Comparison of ENCODE assay signal across 20 cellular contexts in the genomic region with DNA sequence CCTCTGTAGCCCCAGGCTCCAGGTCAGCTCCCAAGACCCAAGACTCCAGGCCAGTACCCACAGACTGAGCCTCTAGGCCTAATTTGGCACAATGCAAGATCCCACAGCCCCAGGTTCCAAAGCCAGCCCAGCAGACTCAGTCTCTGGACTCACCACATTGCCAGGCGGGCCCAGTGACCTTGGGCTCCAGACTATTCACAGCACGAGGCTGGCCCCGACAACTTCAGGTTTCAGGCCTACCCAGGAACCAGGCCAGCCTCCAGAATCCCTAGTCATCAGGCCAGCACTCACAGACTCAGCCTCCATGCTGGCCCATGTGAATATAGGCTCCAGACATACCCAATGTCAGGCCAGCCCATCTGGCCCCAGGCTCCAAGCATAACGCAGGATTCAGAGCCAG.
DNase-seq lines count a peak whose midpoint lies in the region; ATAC-seq, FAIRE-seq and TF ChIP-seq lines count a peak whose summit lies in the region.
"Had no signal": no experiment of that assay in that cellular context is flagged by ENCODE, and none has a peak within 500 bp of the region (broad histone marks: within the 10 kb centered on the region; RNA-seq: fewer than 3 reads in every experiment).

No MANE protein-coding gene starts in this region.

- peaks cover 46% of the 10 kb centered on the region for H3K9me3 Mint-ChIP-seq in nephron progenitor cell

- peaks cover 66% of the 10 kb centered on the region for H3K36me3 Mint-ChIP-seq in nephron progenitor cell (ENCODE audit: low read depth)

- 0 out of 4 replicates have a peak overlapping the region, but pooled peaks of 1 of the 2 experiments have one; percentile 59 for H4K8ac ChIP-seq in IMR-90 (ENCODE audit: low read depth in 2 of 2, low read length in 2 of 2)

- H2BK5ac ChIP-seq in IMR-90 (ENCODE audit: low read depth, low read length, poor library complexity, severe bottlenecking) = no peak overlapping the region

- H3K4me1 ChIP-seq in IMR-90 (ENCODE audit: control insufficient read depth, insufficient read depth, low read length) (no peaks in the 10 kb centered on the region), HepG2 (ENCODE audit: insufficient read depth, low read length) (peaks cover 13% of the 10 kb centered on the region; the same call in 1 of the 2 replicates)

- no peak overlapping the region for H4K91ac ChIP-seq in IMR-90 (ENCODE audit: insufficient read depth, low read depth, low read length)

- H3K27me3 ChIP-seq in IMR-90 (ENCODE audit: control insufficient read depth, insufficient read depth, low read length) (no peaks in the 10 kb centered on the region), HepG2 (ENCODE audit: control insufficient read depth in 1 of 2, insufficient read depth in 2 of 2, low read length in 2 of 2) (no peaks in the 10 kb centered on the region)

- H3K79me2 ChIP-seq in HepG2 (ENCODE audit: insufficient read depth, low read length) = no peaks in the 10 kb centered on the region

- peaks cover 4% of the 10 kb centered on the region for H3K27me3 Mint-ChIP-seq in nephron progenitor cell (ENCODE audit: low read depth, poor library complexity)

- TF ChIP-seq EP300 in HepG2 (IDR thresholded peaks at IDR 0.05; ENCODE audit: low read depth in 2 of 2, low read length in 2 of 2) (no peak), HepG2 (CRISPR knock-in tag; IDR thresholded peaks at IDR 0.05; ENCODE audit: borderline replicate concordance) (no peak)

- POLR2A ChIA-PET in IMR-90 (lab: Charles Lee; ENCODE audit: unreplicated experiment) = no interaction called here
- POLR2A ChIA-PET in HepG2 (lab: Yijun Ruan, JAX) = no interaction called here

- BruUV-seq in IMR-90 (replicated peaks; lab: Mats Ljungman, UMichigan) (no TSS peak), HepG2 (replicated peaks; lab: Mats Ljungman, UMichigan) (no TSS peak)

- H3K79me1 ChIP-seq in IMR-90 (ENCODE audit: low read depth in 1 of 2, low read length in 2 of 2) = 0 out of 4 replicates have a peak, but pooled peaks cover 0 to 2% of the 10 kb centered on the region in 2 experiments

- H3K4ac ChIP-seq in IMR-90 (ENCODE audit: low read depth, low read length) = no peak overlapping the region; the same call in 1 of the 2 replicates

- peak overlapping the region; percentile 43 for H3K27ac Mint-ChIP-seq in nephron progenitor cell
- H3K27ac Mint-ChIP-seq: CD4-positive, alpha-beta memory T cell had no signal

- H3K56ac ChIP-seq in IMR-90 (ENCODE audit: extremely low read depth, insufficient read depth, low read length) = no peak overlapping the region

- peak overlapping the region; percentile 5; the same call in 1 of the 2 replicates for H2AK5ac ChIP-seq in IMR-90 (ENCODE audit: low read depth, low read length)

- no peak for ATAC-seq in IMR-90 (ENCODE audit: low read depth)
- peak; percentile 64 for ATAC-seq in HepG2
- no peak for ATAC-seq in SK-N-SH treated with all-trans-retinoic acid at 6 μM for 48 hours
- no peak for ATAC-seq in GM21360 (IDR thresholded peaks at IDR 0.05; ENCODE audit: unreplicated experiment)
- no peak for ATAC-seq in HG03565 (IDR thresholded peaks at IDR 0.05; ENCODE audit: unreplicated experiment)

- no peak for TF ChIP-seq RAD21 in IMR-90 (IDR thresholded peaks at IDR 0.05; ENCODE audit: low read length)
- no peak for TF ChIP-seq RAD21 in HepG2 (CRISPR knock-in tag; IDR thresholded peaks at IDR 0.05)

- intact Hi-C loops in IMR-90 (cut with micrococcal nuclease) = no loop called here
- intact Hi-C loops in HepG2 (cut with micrococcal nuclease; ENCODE audit: unreplicated experiment) = no loop called here

- H3K4me3 Mint-ChIP-seq in nephron progenitor cell = no peak overlapping the region
- H3K4me3 Mint-ChIP-seq: CD4-positive, alpha-beta memory T cell had no signal

- H3K9me3 ChIP-seq in IMR-90 (ENCODE audit: control insufficient read depth, insufficient read depth, low read length) = peaks cover 4% of the 10 kb centered on the region
- H3K9me3 ChIP-seq in HepG2 (ENCODE audit: low read length) = 0 out of 2 replicates have a peak, but pooled peaks cover 4% of the 10 kb centered on the region

- H2AFZ ChIP-seq in IMR-90 (replicated peaks; ENCODE audit: low read length, poor library complexity) (peak overlapping the region; percentile 58), HepG2 (ENCODE audit: low read length) (no peak overlapping the region)

- in situ Hi-C loops in IMR-90 (cut with MboI; ENCODE audit: low sequenced_read_pairs) (no loop called here), HepG2 (cut with HindIII; ENCODE audit: extremely low pct_ligation_motif_present, low pct_unique_long_range_greater_than_20kb) (no loop called here)

- peak; percentile 1 for DNase-seq in EL
- no peak for DNase-seq in IMR-90
- DNase-seq in HepG2 (ENCODE audit: low spot score) = no peak
- DNase-seq in nephron progenitor cell = no peak
- DNase-seq in NCI-H1694 treated with DMSO at 0.1 percent for 48 hours (lab: John Stamatoyannopoulos, UW) = no peak
- DNase-seq: C1 segment of cervical spinal cord; Calu3; CD4-positive, alpha-beta memory T cell; COR-L47; DMS53; DMS79 treated with DMSO at 0.1 percent for 48 hours; GM23248; H7; HCEC 1CT had no signal

- no peak for FAIRE-seq in HepG2 (lab: Jason Lieb, UNC)
- FAIRE-seq: G401.6, GM12892, H1 had no signal

- no peak for TF ChIP-seq CTCF in IMR-90 (conservative IDR thresholded peaks at IDR 0.05; ENCODE audit: low read depth, low read length)
- TF ChIP-seq CTCF in HepG2 (CRISPR knock-in tag; IDR thresholded peaks at IDR 0.05) = no peak
- TF ChIP-seq CTCF in nephron progenitor cell (IDR thresholded peaks at IDR 0.05) = no peak

- TF ChIP-seq POLR2A in IMR-90 (IDR thresholded peaks at IDR 0.05; ENCODE audit: low read depth, low read length) (no peak), HepG2 (IDR thresholded peaks at IDR 0.05; ENCODE audit: insufficient read depth in 1 of 2, low read depth in 2 of 2, low read length in 2 of 2) (no peak)

- no peak overlapping the region for H3K4me2 ChIP-seq in IMR-90 (ENCODE audit: low read depth, low read length)
- no peak overlapping the region for H3K4me2 ChIP-seq in HepG2 (ENCODE audit: low read depth, low read length)

- H3K18ac ChIP-seq in IMR-90 (ENCODE audit: low read depth, low read length) = no peak overlapping the region

- no peak overlapping the region for H2AK9ac ChIP-seq in IMR-90 (replicated peaks; ENCODE audit: low read depth, low read length, poor library complexity)

- H3K4me3 ChIP-seq in IMR-90 (ENCODE audit: insufficient read depth, low read depth, low read length) (no peak overlapping the region), HepG2 (replicated peaks in 1 of 3; ENCODE audit: insufficient read depth in 1 of 3, low read depth in 2 of 3, low read length in 3 of 3) (no peak overlapping the region)

- H4K20me1 ChIP-seq in IMR-90 (ENCODE audit: insufficient read depth, low read length) (no peaks in the 10 kb centered on the region), HepG2 (ENCODE audit: insufficient read depth, low read length) (no peaks in the 10 kb centered on the region)

- H3K36me3 ChIP-seq in IMR-90 (ENCODE audit: control insufficient read depth, insufficient read depth, low read length) (no peaks in the 10 kb centered on the region), HepG2 (replicated peaks in 1 of 2; ENCODE audit: control insufficient read depth in 1 of 2, insufficient read depth in 2 of 2, low read length in 2 of 2) (no peaks in the 10 kb centered on the region)

- H3K4me1 Mint-ChIP-seq in nephron progenitor cell = peaks cover 5% of the 10 kb centered on the region
- H3K4me1 Mint-ChIP-seq: CD4-positive, alpha-beta memory T cell had no signal

- dilution Hi-C loops in IMR-90 (cut with HindIII; ENCODE audit: low sequenced_read_pairs, unreplicated experiment) = no loop called here

- H3K9ac ChIP-seq in IMR-90 (ENCODE audit: low read depth, low read length) (no peak overlapping the region), HepG2 (ENCODE audit: insufficient read depth, low read depth, low read length) (no peak overlapping the region)
- H3K9ac ChIP-seq: GM23248 had no signal

- 0 out of 2 replicates have a peak, but pooled peaks cover 5% of the 10 kb centered on the region for H3K9me1 ChIP-seq in IMR-90 (ENCODE audit: insufficient read depth, low read length)

- no peak overlapping the region for H4K5ac ChIP-seq in IMR-90 (ENCODE audit: low read depth, low read length)

- H3K27ac ChIP-seq in IMR-90 (ENCODE audit: insufficient read depth, low read length) (no peak overlapping the region), HepG2 (ENCODE audit: extremely low read length, insufficient read depth, low read length) (no peak overlapping the region)

- no CpG with 5 or more reads among the region's 4 CpGs for WGBS in IMR-90 (ENCODE audit: extremely low coverage in 2 of 2, insufficient read length in 1 of 2), 2 experiments
- 52% methylated on average over 4 of the region's 4 CpGs for WGBS in HepG2 (ENCODE audit: low lambda C conversion rate)

- peak overlapping the region; percentile 55; the same call in 1 of the 2 replicates for H2BK120ac ChIP-seq in IMR-90 (ENCODE audit: low read depth, low read length)

- CTCF ChIA-PET in IMR-90 (lab: Yijun Ruan, JAX) (no interaction called here), HepG2 (lab: Yijun Ruan, JAX; ENCODE audit: low intra/inter-chr PET ratio, low total read pairs) (no interaction called here)

- no peak overlapping the region for H3K23ac ChIP-seq in IMR-90 (ENCODE audit: low read depth, low read length)

- H2BK20ac ChIP-seq in IMR-90 (ENCODE audit: low read depth, low read length) = no peak overlapping the region; the same call in 1 of the 2 replicates

- H3K14ac ChIP-seq in IMR-90 (replicated peaks; ENCODE audit: low read depth, low read length) = no peak overlapping the region

- no peak overlapping the region for H2BK15ac ChIP-seq in IMR-90 (ENCODE audit: low read depth, low read length)

TF ChIP-seq in IMR-90, 13 proteins besides CTCF, POLR2A, EP300 and RAD21 (continues in another document):
- TF ChIP-seq RFX5 (IDR thresholded peaks at IDR 0.05; ENCODE audit: low read depth, low read length) = no peak
- TF ChIP-seq MXI1 (IDR thresholded peaks at IDR 0.05; ENCODE audit: borderline replicate concordance, low read depth, low read length) = no peak

TF ChIP-seq in HepG2, 621 proteins besides CTCF, POLR2A, EP300 and RAD21 (continues in another document):
- no peak for TF ChIP-seq ATF7-NPFF (CRISPR knock-in tag; IDR thresholded peaks at IDR 0.05; ENCODE audit: low read depth)
- peak; percentile 49 for TF ChIP-seq ZFX (CRISPR knock-in tag; IDR thresholded peaks at IDR 0.05; ENCODE audit: low read depth)
- TF ChIP-seq ZNF607 (CRISPR knock-in tag; IDR thresholded peaks at IDR 0.05; ENCODE audit: borderline replicate concordance) = 0 out of 2 replicates have a peak, but pooled peaks have one; percentile 42

TF ChIP-seq in SK-N-SH treated with all-trans-retinoic acid at 6 μM for 48 hours, 23 proteins besides CTCF, POLR2A, EP300 and RAD21 (continues in another document):
- TF ChIP-seq CSDC2 (CRISPR knock-in tag; IDR thresholded peaks at IDR 0.05) = no peak
